Comparison of ENCODE assay signal across 8 cellular contexts in genomic region chr22:38696606-38697005, GRCh38. TPM values are rescaled to one million over a fixed set of nuclear protein-coding genes. Genes with fewer than 3 reads are reported as not detected.
DNase-seq lines count a peak whose midpoint lies in the region; ATAC-seq and TF ChIP-seq lines count a peak whose summit lies in the region.

No MANE protein-coding gene starts in this region.

- no peaks in the 10 kb centered on the region for H3K9me3 ChIP-seq in CD4-positive, alpha-beta memory T cell (ENCODE audit: control insufficient read depth in 1 of 2, low read length in 2 of 2)
- H3K9me3 ChIP-seq in OCI-LY7 (ENCODE audit: low read length) (no peaks in the 10 kb centered on the region), lower lobe of right lung (no peaks in the 10 kb centered on the region)

- POLR2A ChIA-PET in CD4-positive, alpha-beta memory T cell (lab: Charles Lee; ENCODE audit: partially characterized antibody), result interaction anchor here (1.1 to 8.5 kb wide), 5 partner anchors 9 to 55 kb away, joined by 3 to 84 read pairs (median 29); partner anchors contain the start of genes GTPBP1 and TOMM22
- POLR2A ChIA-PET in OCI-LY7 (lab: Charles Lee), result interaction anchor here (0.7 to 4.7 kb wide), 2 partner anchors 15 to 40 kb away, joined by 3 to 18 read pairs; partner anchors contain the start of gene TOMM22

- no peak overlapping the region for H2AFZ ChIP-seq in OCI-LY7 (ENCODE audit: low read length)

- peak in 1 of 5 donors; percentile 73 for DNase-seq in CD4-positive, alpha-beta memory T cell
- DNase-seq in OCI-LY7 (ENCODE audit: low spot score) (no peak), astrocyte of the cerebellum (ENCODE audit: low read depth) (peak; percentile 57), lower lobe of right lung (no peak), stromal cell of bone marrow (ENCODE audit: low read depth) (peak; percentile 79), GM10266 (ENCODE audit: extremely low spot score) (no peak)

- intact Hi-C loops in CD4-positive, alpha-beta memory T cell (cut with micrococcal nuclease), result no loop called here
- intact Hi-C loops in OCI-LY7 (cut with micrococcal nuclease; ENCODE audit: unreplicated experiment) (no loop called here), lower lobe of right lung (cut with DNase I) (no loop called here)

- H3K79me2 ChIP-seq in OCI-LY7 (ENCODE audit: insufficient read depth, low read depth, low read length), result peaks cover 37% of the 10 kb centered on the region

- H3K4me3 Mint-ChIP-seq in CD4-positive, alpha-beta memory T cell, result peak overlapping the region in 7 of 8 donors; percentile 16 to 66 (median 56)

- H3K27me3 ChIP-seq in CD4-positive, alpha-beta memory T cell (ENCODE audit: insufficient read depth, low read length), result no peaks in the 10 kb centered on the region
- H3K27me3 ChIP-seq in lower lobe of right lung (ENCODE audit: low read depth), result no peaks in the 10 kb centered on the region

- peaks cover 3 to 46% of the 10 kb centered on the region in 2 donors for H3K36me3 Mint-ChIP-seq in CD4-positive, alpha-beta memory T cell

- ATAC-seq in lower lobe of right lung (no peak), GM18909 (IDR thresholded peaks at IDR 0.05; ENCODE audit: poor library complexity, unreplicated experiment) (no peak), HG02981 (IDR thresholded peaks at IDR 0.05; ENCODE audit: unreplicated experiment) (no peak)

- H3K9me2 ChIP-seq in OCI-LY7 (ENCODE audit: insufficient read depth, low read length), result no peaks in the 10 kb centered on the region

- H3K4me1 Mint-ChIP-seq in CD4-positive, alpha-beta memory T cell, result peaks cover 56 to 80% (median 68%) of the 10 kb centered on the region in 4 donors

- peak overlapping the region; percentile 95 for H3K4me2 ChIP-seq in OCI-LY7 (ENCODE audit: low read length)

- H3K27ac ChIP-seq in CD4-positive, alpha-beta memory T cell (ENCODE audit: low read depth, low read length), result peak overlapping the region; percentile 36
- no peak overlapping the region for H3K27ac ChIP-seq in OCI-LY7 (ENCODE audit: low read depth, low read length, poor library complexity, severe bottlenecking)
- H3K27ac ChIP-seq in lower lobe of right lung, result peak overlapping the region; percentile 98

- H3K27me3 Mint-ChIP-seq in CD4-positive, alpha-beta memory T cell, result peaks cover 0 to 4% of the 10 kb centered on the region in 2 donors

- H3K9me3 Mint-ChIP-seq in CD4-positive, alpha-beta memory T cell, result peaks cover 0 to 5% (median 0%) of the 10 kb centered on the region in 8 donors

- no TSS peak for BruUV-seq in OCI-LY7 (replicated peaks; lab: Mats Ljungman, UMichigan)

- H3K4me3 ChIP-seq in CD4-positive, alpha-beta memory T cell (ENCODE audit: low read length in 2 of 2), result no peak overlapping the region
- H3K4me3 ChIP-seq in OCI-LY7 (ENCODE audit: low read depth, low read length, poor library complexity, severe bottlenecking), result no peak overlapping the region
- H3K4me3 ChIP-seq in astrocyte of the cerebellum (ENCODE audit: low read depth, low read length), result peak overlapping the region; percentile 85
- H3K4me3 ChIP-seq in lower lobe of right lung, result peak overlapping the region; percentile 79

- H3K36me3 ChIP-seq in CD4-positive, alpha-beta memory T cell (ENCODE audit: insufficient read depth, low read length), result no peaks in the 10 kb centered on the region
- H3K36me3 ChIP-seq in OCI-LY7 (ENCODE audit: insufficient read depth, low read length) (peaks cover 68% of the 10 kb centered on the region), lower lobe of right lung (peaks cover 13% of the 10 kb centered on the region)

- peaks cover 48% of the 10 kb centered on the region for H3K4me1 ChIP-seq in CD4-positive, alpha-beta memory T cell (ENCODE audit: insufficient read depth, low read length)
- H3K4me1 ChIP-seq in OCI-LY7 (ENCODE audit: insufficient read depth, low read length, poor library complexity, severe bottlenecking) (peaks cover 39% of the 10 kb centered on the region), lower lobe of right lung (peaks cover 72% of the 10 kb centered on the region)

- TF ChIP-seq CTCF in OCI-LY7 (conservative IDR thresholded peaks at IDR 0.05; ENCODE audit: low read length) (no peak), astrocyte of the cerebellum (IDR thresholded peaks at IDR 0.05; ENCODE audit: low read depth, low read length, missing control alignments) (no peak), lower lobe of right lung (IDR thresholded peaks at IDR 0.05) (no peak), GM10266 (IDR thresholded peaks at IDR 0.05; ENCODE audit: control insufficient read depth, insufficient read depth, low read depth, missing control alignments) (no peak)

- peaks cover 8% of the 10 kb centered on the region; the same call in 1 of the 2 replicates for H4K20me1 ChIP-seq in OCI-LY7 (ENCODE audit: insufficient read depth, low read length)

- in situ Hi-C loops in astrocyte of the cerebellum (cut with HindIII; ENCODE audit: low sequenced_read_pairs), result no loop called here

- peak overlapping the region; percentile 56 to 99 (median 80) for H3K27ac Mint-ChIP-seq in CD4-positive, alpha-beta memory T cell

- CTCF ChIA-PET in CD4-positive, alpha-beta memory T cell (lab: Charles Lee; ENCODE audit: partially characterized antibody), result interaction anchor here (5.2 kb wide), 1 partner anchor 15 kb away, joined by 49 read pairs; the partner anchor contains the start of gene TOMM22
- CTCF ChIA-PET in OCI-LY7 (lab: Charles Lee; ENCODE audit: unreplicated experiment), result interaction anchor here (0.5 kb wide), 1 partner anchor 482 kb away, joined by 6 read pairs; no protein-coding TSS in a partner anchor

RNA-seq across cellular contexts. Expression of gene JOSD1, which starts 4.1 kb away (rescaled TPM):
- total RNA-seq in CD4-positive, alpha-beta memory T cell, result 10 to 100 TPM; 64.6 to 65.4 TPM
- polyA plus RNA-seq in CD4-positive, alpha-beta memory T cell, result 1 to 10 TPM; 8.0 to 9.6 TPM
- 46.6 and 50.4 TPM in 2 replicates for total RNA-seq in OCI-LY7 (2014; rRNA removed; shearing (Covaris generic))
- 54.7 and 56.3 TPM in 2 replicates for total RNA-seq in OCI-LY7 (2022)
- 44.7 TPM for total RNA-seq in lower lobe of right lung

RNA-seq across cellular contexts. Expression of gene GTPBP1, which starts 9.1 kb away (rescaled TPM):
- 10 to 100 TPM; 94.1 to 96.6 TPM for total RNA-seq in CD4-positive, alpha-beta memory T cell
- 10 to 100 TPM; 14.6 to 30.8 TPM for polyA plus RNA-seq in CD4-positive, alpha-beta memory T cell
- total RNA-seq in OCI-LY7 (2014; rRNA removed; shearing (Covaris generic)), result 46.1 and 51.1 TPM in 2 replicates
- 95.0 and 97.5 TPM in 2 replicates for total RNA-seq in OCI-LY7 (2022)
- 66.7 TPM for total RNA-seq in lower lobe of right lung

RNA-seq across cellular contexts. Expression of gene TOMM22, which starts 14.8 kb away (rescaled TPM):
- total RNA-seq in CD4-positive, alpha-beta memory T cell, result 10 to 100 TPM; 41.2 to 42.3 TPM
- 10 to 100 TPM; 60.3 to 78.9 TPM for polyA plus RNA-seq in CD4-positive, alpha-beta memory T cell
- total RNA-seq in OCI-LY7 (2014; rRNA removed; shearing (Covaris generic)), result 51.8 and 61.7 TPM in 2 replicates
- 99.6 and 114 TPM in 2 replicates for total RNA-seq in OCI-LY7 (2022)
- total RNA-seq in lower lobe of right lung, result 42.2 TPM

RNA-seq across cellular contexts. Expression of gene CBY1, which starts 40.2 kb away (rescaled TPM):
- total RNA-seq in CD4-positive, alpha-beta memory T cell, result 10 to 100 TPM; 30.4 to 35.2 TPM
- 10 to 100 TPM in 1 of 2 donors, 1 to 10 TPM in 1; 3.8 to 10.5 TPM for polyA plus RNA-seq in CD4-positive, alpha-beta memory T cell
- total RNA-seq in OCI-LY7 (2014; rRNA removed; shearing (Covaris generic)), result 3.5 and 10.5 TPM in 2 replicates
- 12.8 and 15.1 TPM in 2 replicates for total RNA-seq in OCI-LY7 (2022)
- total RNA-seq in lower lobe of right lung, result 30.8 TPM

RNA-seq across cellular contexts. Expression of gene FAM227A, which starts 40.4 kb away (rescaled TPM):
- total RNA-seq in CD4-positive, alpha-beta memory T cell, result under 1 TPM in 1 of 2 experiments, not detected in 1; 0.44 TPM
- not detected for polyA plus RNA-seq in CD4-positive, alpha-beta memory T cell
- 0.16 and 0.23 TPM in 2 replicates for total RNA-seq in OCI-LY7 (2014; rRNA removed; shearing (Covaris generic))
- 0.57 and 0.72 TPM in 2 replicates for total RNA-seq in OCI-LY7 (2022)
- 3.4 TPM for total RNA-seq in lower lobe of right lung

Comparison
In these comparisons a context has a peak if more than half of its experiments do, and no peak if none do; other contexts are left out.
1. DNase-seq: peak in astrocyte of the cerebellum (single experiment) and stromal cell of bone marrow (single experiment); none in OCI-LY7 (single experiment), lower lobe of right lung (single experiment) and GM10266 (single experiment).
2. H3K4me3 ChIP-seq: peak in astrocyte of the cerebellum (single experiment) and lower lobe of right lung (single experiment); none in CD4-positive, alpha-beta memory T cell (0 of 2) and OCI-LY7 (single experiment).